Comparison of ENCODE assay signal across 2 cellular contexts in the genomic region with DNA sequence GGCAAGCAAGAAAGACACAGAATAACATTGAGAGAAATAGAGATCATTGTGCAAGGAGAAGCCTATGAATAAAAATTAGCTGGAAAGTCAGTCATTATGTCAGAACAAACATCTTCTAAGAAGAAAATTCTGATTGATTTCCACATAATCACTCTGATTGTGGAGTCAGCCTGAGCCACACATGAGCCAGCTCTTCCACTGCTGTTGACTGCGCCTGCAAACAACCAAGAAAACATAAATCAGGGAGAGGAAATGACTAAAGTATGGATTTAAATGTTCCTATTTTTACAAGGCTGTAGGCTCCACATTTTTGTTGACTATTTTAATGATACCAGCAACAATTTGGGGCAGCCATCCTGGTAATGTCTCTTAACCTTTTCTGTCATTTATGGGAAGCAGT.
TF ChIP-seq lines count a peak whose summit lies in the region.

No MANE protein-coding gene starts in this region.

TF ChIP-seq in SK-N-SH treated with all-trans-retinoic acid at 6 μM for 48 hours, 23 proteins besides CTCF, POLR2A, EP300 and RAD21 (continued from another document):
- TF ChIP-seq OSR1 (CRISPR knock-in tag; IDR thresholded peaks at IDR 0.05) (no peak), RARB (CRISPR knock-in tag; IDR thresholded peaks at IDR 0.05) (no peak), ESRRG (CRISPR knock-in tag; IDR thresholded peaks at IDR 0.05) (no peak), ZNF70 (CRISPR knock-in tag; IDR thresholded peaks at IDR 0.05) (no peak)
- TF ChIP-seq, protein P1, sequence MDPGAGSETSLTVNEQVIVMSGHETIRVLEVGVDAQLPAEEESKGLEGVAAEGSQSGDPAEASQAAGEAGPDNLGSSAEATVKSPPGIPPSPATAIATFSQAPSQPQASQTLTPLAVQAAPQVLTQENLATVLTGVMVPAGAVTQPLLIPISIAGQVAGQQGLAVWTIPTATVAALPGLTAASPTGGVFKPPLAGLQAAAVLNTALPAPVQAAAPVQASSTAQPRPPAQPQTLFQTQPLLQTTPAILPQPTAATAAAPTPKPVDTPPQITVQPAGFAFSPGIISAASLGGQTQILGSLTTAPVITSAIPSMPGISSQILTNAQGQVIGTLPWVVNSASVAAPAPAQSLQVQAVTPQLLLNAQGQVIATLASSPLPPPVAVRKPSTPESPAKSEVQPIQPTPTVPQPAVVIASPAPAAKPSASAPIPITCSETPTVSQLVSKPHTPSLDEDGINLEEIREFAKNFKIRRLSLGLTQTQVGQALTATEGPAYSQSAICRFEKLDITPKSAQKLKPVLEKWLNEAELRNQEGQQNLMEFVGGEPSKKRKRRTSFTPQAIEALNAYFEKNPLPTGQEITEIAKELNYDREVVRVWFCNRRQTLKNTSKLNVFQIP (CRISPR knock-in tag; IDR thresholded peaks at IDR 0.05; ENCODE audit: borderline replicate concordance, low read depth): no peak
- TF ChIP-seq, protein P2, sequence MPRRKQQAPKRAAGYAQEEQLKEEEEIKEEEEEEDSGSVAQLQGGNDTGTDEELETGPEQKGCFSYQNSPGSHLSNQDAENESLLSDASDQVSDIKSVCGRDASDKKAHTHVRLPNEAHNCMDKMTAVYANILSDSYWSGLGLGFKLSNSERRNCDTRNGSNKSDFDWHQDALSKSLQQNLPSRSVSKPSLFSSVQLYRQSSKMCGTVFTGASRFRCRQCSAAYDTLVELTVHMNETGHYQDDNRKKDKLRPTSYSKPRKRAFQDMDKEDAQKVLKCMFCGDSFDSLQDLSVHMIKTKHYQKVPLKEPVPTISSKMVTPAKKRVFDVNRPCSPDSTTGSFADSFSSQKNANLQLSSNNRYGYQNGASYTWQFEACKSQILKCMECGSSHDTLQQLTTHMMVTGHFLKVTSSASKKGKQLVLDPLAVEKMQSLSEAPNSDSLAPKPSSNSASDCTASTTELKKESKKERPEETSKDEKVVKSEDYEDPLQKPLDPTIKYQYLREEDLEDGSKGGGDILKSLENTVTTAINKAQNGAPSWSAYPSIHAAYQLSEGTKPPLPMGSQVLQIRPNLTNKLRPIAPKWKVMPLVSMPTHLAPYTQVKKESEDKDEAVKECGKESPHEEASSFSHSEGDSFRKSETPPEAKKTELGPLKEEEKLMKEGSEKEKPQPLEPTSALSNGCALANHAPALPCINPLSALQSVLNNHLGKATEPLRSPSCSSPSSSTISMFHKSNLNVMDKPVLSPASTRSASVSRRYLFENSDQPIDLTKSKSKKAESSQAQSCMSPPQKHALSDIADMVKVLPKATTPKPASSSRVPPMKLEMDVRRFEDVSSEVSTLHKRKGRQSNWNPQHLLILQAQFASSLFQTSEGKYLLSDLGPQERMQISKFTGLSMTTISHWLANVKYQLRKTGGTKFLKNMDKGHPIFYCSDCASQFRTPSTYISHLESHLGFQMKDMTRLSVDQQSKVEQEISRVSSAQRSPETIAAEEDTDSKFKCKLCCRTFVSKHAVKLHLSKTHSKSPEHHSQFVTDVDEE (CRISPR knock-in tag; IDR thresholded peaks at IDR 0.05): no peak
TF ChIP-seq in SK-N-SH treated with all-trans-retinoic acid at 6 μM for 48 hours: peak in this region for 0.

TF ChIP-seq in SK-N-SH, 30 proteins besides CTCF, POLR2A, EP300 and RAD21 (continued from another document):
- TF ChIP-seq ELF1 (IDR thresholded peaks at IDR 0.05) (no peak), FOXM1 (IDR thresholded peaks at IDR 0.05; ENCODE audit: low read depth) (no peak), POLR2AphosphoS5 (IDR thresholded peaks at IDR 0.05; ENCODE audit: low read depth, low read length) (no peak)
- TF ChIP-seq, protein P3, sequence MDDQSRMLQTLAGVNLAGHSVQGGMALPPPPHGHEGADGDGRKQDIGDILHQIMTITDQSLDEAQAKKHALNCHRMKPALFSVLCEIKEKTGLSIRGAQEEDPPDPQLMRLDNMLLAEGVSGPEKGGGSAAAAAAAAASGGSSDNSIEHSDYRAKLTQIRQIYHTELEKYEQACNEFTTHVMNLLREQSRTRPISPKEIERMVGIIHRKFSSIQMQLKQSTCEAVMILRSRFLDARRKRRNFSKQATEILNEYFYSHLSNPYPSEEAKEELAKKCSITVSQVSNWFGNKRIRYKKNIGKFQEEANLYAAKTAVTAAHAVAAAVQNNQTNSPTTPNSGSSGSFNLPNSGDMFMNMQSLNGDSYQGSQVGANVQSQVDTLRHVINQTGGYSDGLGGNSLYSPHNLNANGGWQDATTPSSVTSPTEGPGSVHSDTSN (IDR thresholded peaks at IDR 0.05): no peak
- TF ChIP-seq, protein P4, sequence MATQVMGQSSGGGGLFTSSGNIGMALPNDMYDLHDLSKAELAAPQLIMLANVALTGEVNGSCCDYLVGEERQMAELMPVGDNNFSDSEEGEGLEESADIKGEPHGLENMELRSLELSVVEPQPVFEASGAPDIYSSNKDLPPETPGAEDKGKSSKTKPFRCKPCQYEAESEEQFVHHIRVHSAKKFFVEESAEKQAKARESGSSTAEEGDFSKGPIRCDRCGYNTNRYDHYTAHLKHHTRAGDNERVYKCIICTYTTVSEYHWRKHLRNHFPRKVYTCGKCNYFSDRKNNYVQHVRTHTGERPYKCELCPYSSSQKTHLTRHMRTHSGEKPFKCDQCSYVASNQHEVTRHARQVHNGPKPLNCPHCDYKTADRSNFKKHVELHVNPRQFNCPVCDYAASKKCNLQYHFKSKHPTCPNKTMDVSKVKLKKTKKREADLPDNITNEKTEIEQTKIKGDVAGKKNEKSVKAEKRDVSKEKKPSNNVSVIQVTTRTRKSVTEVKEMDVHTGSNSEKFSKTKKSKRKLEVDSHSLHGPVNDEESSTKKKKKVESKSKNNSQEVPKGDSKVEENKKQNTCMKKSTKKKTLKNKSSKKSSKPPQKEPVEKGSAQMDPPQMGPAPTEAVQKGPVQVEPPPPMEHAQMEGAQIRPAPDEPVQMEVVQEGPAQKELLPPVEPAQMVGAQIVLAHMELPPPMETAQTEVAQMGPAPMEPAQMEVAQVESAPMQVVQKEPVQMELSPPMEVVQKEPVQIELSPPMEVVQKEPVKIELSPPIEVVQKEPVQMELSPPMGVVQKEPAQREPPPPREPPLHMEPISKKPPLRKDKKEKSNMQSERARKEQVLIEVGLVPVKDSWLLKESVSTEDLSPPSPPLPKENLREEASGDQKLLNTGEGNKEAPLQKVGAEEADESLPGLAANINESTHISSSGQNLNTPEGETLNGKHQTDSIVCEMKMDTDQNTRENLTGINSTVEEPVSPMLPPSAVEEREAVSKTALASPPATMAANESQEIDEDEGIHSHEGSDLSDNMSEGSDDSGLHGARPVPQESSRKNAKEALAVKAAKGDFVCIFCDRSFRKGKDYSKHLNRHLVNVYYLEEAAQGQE (IDR thresholded peaks at IDR 0.05; ENCODE audit: low read depth, low read length): no peak
TF ChIP-seq in SK-N-SH: peak in this region for 0.
